ENCODE assay signal across 8 cellular contexts in the genomic region with DNA sequence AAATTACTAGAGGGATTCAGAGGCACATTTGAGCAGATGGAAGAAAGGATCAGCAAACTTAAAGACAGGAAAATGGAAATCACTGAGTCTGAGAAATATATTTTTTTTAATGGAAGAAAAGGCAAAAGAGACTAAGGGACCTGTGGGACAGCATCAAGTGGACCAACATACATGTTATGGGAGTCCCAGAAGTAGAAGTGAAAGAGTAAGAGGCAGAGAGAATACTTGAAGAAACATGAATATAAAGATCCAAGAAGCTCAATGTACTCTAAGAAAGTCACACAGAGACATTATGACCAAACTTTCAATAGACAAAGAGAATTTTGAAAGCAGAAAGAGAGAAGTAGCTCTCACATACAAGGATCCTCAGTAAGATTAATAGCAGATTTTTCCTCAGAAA.
"Had no signal": no experiment of that assay in that cellular context is flagged by ENCODE, and none has a peak within 500 bp of the region (broad histone marks: within the 10 kb centered on the region; RNA-seq: fewer than 3 reads in every experiment).

No MANE protein-coding gene starts in this region.

- FAIRE-seq: G401.6, GM12878, GM12891, GM12892, GM18507, GM19239 had no signal

- DNase-seq: GDM1, GF-D8 had no signal

- H3K4me3 ChIP-seq: GM12878 had no signal

- ATAC-seq: GM12878 had no signal
